ENCODE assay signal across 8 cellular contexts in genomic region chr3:23203651-23204111, GRCh38. TPM values are rescaled to one million over a fixed set of nuclear protein-coding genes. Genes with fewer than 3 reads are reported as not detected.
DNase-seq lines count a peak whose midpoint lies in the region; ATAC-seq and TF ChIP-seq lines count a peak whose summit lies in the region.

No MANE protein-coding gene starts in this region.

- H3K4me1 Mint-ChIP-seq in dendritic cell treated with granulocyte-macrophage colony-stimulating factor and Interleukin-4, amounts not matched to agents 40 ng/mL and 50 ng/mL, for 4 days (ENCODE audit: low read depth) = peaks cover 33% of the 10 kb centered on the region
- H3K4me1 Mint-ChIP-seq in stimulated activated naive B cell treated with anti-CD40 and anti-IgM and Interleukin-4, amounts not matched to agents 10 μg/mL and 1 μg/mL and 100 μg/mL, for 72 hours = peaks cover 26 to 49% of the 10 kb centered on the region in 2 donors

- 0 to 1% methylated on average over 17 of the region's 17 CpGs for WGBS in lower leg skin, 2 donors

- intact Hi-C loops in dendritic cell treated with granulocyte-macrophage colony-stimulating factor and Interleukin-4, amounts not matched to agents 40 ng/mL and 50 ng/mL, for 4 days (cut with micrococcal nuclease) = loop anchor here (2.0 to 10.0 kb wide), 4 partner anchors 17 to 609 kb away; no protein-coding TSS in a partner anchor
- intact Hi-C loops in lower leg skin (cut with DNase I; ENCODE audit: low total_unique reads) = no loop called here

- peak; percentile 15 for ATAC-seq in HG03066 (IDR thresholded peaks at IDR 0.05; ENCODE audit: low read depth, unreplicated experiment)
- ATAC-seq in stimulated activated naive B cell treated with anti-CD40 and anti-IgM and Interleukin-4, amounts not matched to agents 10 μg/mL and 1 μg/mL and 100 μg/mL, for 72 hours (replicated peaks) = peak; percentile 28 to 39
- no peak for ATAC-seq in GM18519 (IDR thresholded peaks at IDR 0.05; ENCODE audit: low FRiP score, unreplicated experiment)

- DNase-seq in DMS 273 (lab: John Stamatoyannopoulos, UW; ENCODE audit: unreplicated experiment) (peak; percentile 71), DMS 273 treated with DMSO at 0.1 percent for 48 hours (lab: John Stamatoyannopoulos, UW) (no peak), SJSA1 (ENCODE audit: low read depth in 1 of 2, low spot score in 2 of 2) (peak in 1 of 2 experiments; percentile 19), lower leg skin (ENCODE audit: low spot score in 2 of 2) (peak; percentile 30 to 85)
- peak; percentile 21 for DNase-seq in stimulated activated naive B cell treated with anti-CD40 and anti-IgM and Interleukin-4, amounts not matched to agents 10 μg/mL and 1 μg/mL and 100 μg/mL, for 72 hours

- H3K9me3 ChIP-seq in SJSA1 (replicated peaks) = no peaks in the 10 kb centered on the region

- no peak for TF ChIP-seq CTCF in lower leg skin (IDR thresholded peaks at IDR 0.05)

- no peak overlapping the region; the same call in 1 of the 2 replicates for H3K27ac ChIP-seq in SJSA1

- peaks cover 11% of the 10 kb centered on the region for H3K36me3 Mint-ChIP-seq in dendritic cell treated with granulocyte-macrophage colony-stimulating factor and Interleukin-4, amounts not matched to agents 40 ng/mL and 50 ng/mL, for 4 days (ENCODE audit: low read depth)
- peaks cover 0 to 5% of the 10 kb centered on the region in 2 donors for H3K36me3 Mint-ChIP-seq in stimulated activated naive B cell treated with anti-CD40 and anti-IgM and Interleukin-4, amounts not matched to agents 10 μg/mL and 1 μg/mL and 100 μg/mL, for 72 hours

- H3K27me3 Mint-ChIP-seq in dendritic cell treated with granulocyte-macrophage colony-stimulating factor and Interleukin-4, amounts not matched to agents 40 ng/mL and 50 ng/mL, for 4 days = peaks cover 14% of the 10 kb centered on the region
- H3K27me3 Mint-ChIP-seq in stimulated activated naive B cell treated with anti-CD40 and anti-IgM and Interleukin-4, amounts not matched to agents 10 μg/mL and 1 μg/mL and 100 μg/mL, for 72 hours = no peaks in the 10 kb centered on the region

- peaks cover 5% of the 10 kb centered on the region for H3K36me3 ChIP-seq in SJSA1

- peak overlapping the region; percentile 95 for H3K4me3 Mint-ChIP-seq in dendritic cell treated with granulocyte-macrophage colony-stimulating factor and Interleukin-4, amounts not matched to agents 40 ng/mL and 50 ng/mL, for 4 days
- peak overlapping the region; percentile 96 to 97 for H3K4me3 Mint-ChIP-seq in stimulated activated naive B cell treated with anti-CD40 and anti-IgM and Interleukin-4, amounts not matched to agents 10 μg/mL and 1 μg/mL and 100 μg/mL, for 72 hours

- H3K4me3 ChIP-seq in SJSA1 = peak overlapping the region; percentile 99
- peak overlapping the region; percentile 75 for H3K4me3 ChIP-seq in lower leg skin (ENCODE audit: low read depth, poor library complexity, severe bottlenecking)

- H3K9me3 Mint-ChIP-seq in dendritic cell treated with granulocyte-macrophage colony-stimulating factor and Interleukin-4, amounts not matched to agents 40 ng/mL and 50 ng/mL, for 4 days = no peaks in the 10 kb centered on the region
- no peaks in the 10 kb centered on the region for H3K9me3 Mint-ChIP-seq in stimulated activated naive B cell treated with anti-CD40 and anti-IgM and Interleukin-4, amounts not matched to agents 10 μg/mL and 1 μg/mL and 100 μg/mL, for 72 hours

- 0 out of 2 replicates have a peak, but pooled peaks cover 3% of the 10 kb centered on the region for H3K27me3 ChIP-seq in SJSA1 (replicated peaks)

- H3K4me1 ChIP-seq in SJSA1 (replicated peaks) = peaks cover 8% of the 10 kb centered on the region; the same call in 1 of the 2 replicates

- no peak for TF ChIP-seq POLR2A in lower leg skin (IDR thresholded peaks at IDR 0.05)

- peak overlapping the region; percentile 93 for H3K27ac Mint-ChIP-seq in dendritic cell treated with granulocyte-macrophage colony-stimulating factor and Interleukin-4, amounts not matched to agents 40 ng/mL and 50 ng/mL, for 4 days
- peak overlapping the region; percentile 97 for H3K27ac Mint-ChIP-seq in stimulated activated naive B cell treated with anti-CD40 and anti-IgM and Interleukin-4, amounts not matched to agents 10 μg/mL and 1 μg/mL and 100 μg/mL, for 72 hours

RNA-seq across cellular contexts. Expression of gene UBE2E2, which starts 0.6 kb away (rescaled TPM):
- total RNA-seq in SJSA1 (2014; rRNA removed; shearing (Covaris generic)) = 45.0 and 158 TPM in 2 replicates
- total RNA-seq in lower leg skin = 10 to 100 TPM; 20.0 to 54.7 (median 33.3) TPM
